In the genomic region with DNA sequence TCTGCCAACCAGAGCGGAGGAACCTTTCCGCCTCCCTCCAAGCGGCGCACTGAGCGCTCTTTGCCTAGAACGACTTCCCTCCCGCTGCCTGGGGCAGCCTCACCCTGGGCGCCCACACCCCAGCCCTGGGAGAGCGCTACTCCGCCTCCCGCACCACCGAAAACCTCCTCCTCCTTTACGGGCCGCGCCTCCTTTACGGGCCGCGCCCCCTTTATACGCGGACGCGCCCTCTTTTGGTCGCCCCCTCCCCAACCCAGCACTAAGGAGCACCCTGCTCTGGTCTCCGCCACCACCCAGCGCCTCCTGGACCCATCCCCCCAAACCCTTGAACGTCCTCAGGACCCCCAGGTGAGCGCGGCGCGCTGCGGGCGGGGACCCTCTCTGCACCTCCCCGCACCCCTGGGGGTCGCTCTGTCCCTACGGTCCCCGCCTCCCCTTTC, we compare ENCODE assay signal across 8 cellular contexts. TPM values are rescaled to one million over a fixed set of nuclear protein-coding genes. Genes with fewer than 3 reads are reported as not detected.
DNase-seq lines count a peak whose midpoint lies in the region; ATAC-seq and TF ChIP-seq lines count a peak whose summit lies in the region.

No MANE protein-coding gene starts in this region.

- TF ChIP-seq POLR2A in breast epithelium (IDR thresholded peaks at IDR 0.05) (no peak), upper lobe of left lung (IDR thresholded peaks at IDR 0.05) (no peak)

- TF ChIP-seq CTCF in breast epithelium (IDR thresholded peaks at IDR 0.05): no peak
- no peak for TF ChIP-seq CTCF in mucosa of descending colon (IDR thresholded peaks at IDR 0.05)
- TF ChIP-seq CTCF in upper lobe of left lung (IDR thresholded peaks at IDR 0.05): no peak

- DNase-seq in Daoy (ENCODE audit: low read depth) (peak; percentile 57), NCI-H82 (lab: John Stamatoyannopoulos, UW) (peak; percentile 70), breast epithelium (ENCODE audit: low spot score in 2 of 2) (no peak), mucosa of descending colon (no peak), upper lobe of left lung (peak in 1 of 2 donors; percentile 83), AG08396 (ENCODE audit: low spot score) (no peak), COLO829 (ENCODE audit: low spot score) (no peak), kidney tubule cell (ENCODE audit: low spot score) (no peak)

- H3K36me3 ChIP-seq in breast epithelium: no peaks in the 10 kb centered on the region
- H3K36me3 ChIP-seq in mucosa of descending colon (ENCODE audit: low read depth): no peaks in the 10 kb centered on the region
- no peaks in the 10 kb centered on the region for H3K36me3 ChIP-seq in upper lobe of left lung

- H3K27ac ChIP-seq in breast epithelium (no peak overlapping the region), upper lobe of left lung (no peak overlapping the region)

- peaks cover 12 to 53% of the 10 kb centered on the region in 2 donors for H3K27me3 ChIP-seq in breast epithelium
- H3K27me3 ChIP-seq in upper lobe of left lung: peaks cover 0 to 41% (median 16%) of the 10 kb centered on the region in 4 donors

- peak overlapping the region; percentile 14 to 74 (median 58) for H3K4me3 ChIP-seq in breast epithelium
- no peak overlapping the region for H3K4me3 ChIP-seq in mucosa of descending colon
- H3K4me3 ChIP-seq in upper lobe of left lung: peak overlapping the region in 3 of 4 donors; percentile 38 to 54 (median 42)

- WGBS in upper lobe of left lung, 2 donors: 2 to 4% methylated on average over 11 to 32 of the region's 36 CpGs

- intact Hi-C loops in breast epithelium (cut with DNase I; ENCODE audit: low total_unique reads): no loop called here
- intact Hi-C loops in mucosa of descending colon (cut with DNase I, micrococcal nuclease): no loop called here

- no peak for TF ChIP-seq EP300 in upper lobe of left lung (IDR thresholded peaks at IDR 0.05)

- H3K9me3 ChIP-seq in breast epithelium (no peaks in the 10 kb centered on the region), mucosa of descending colon (no peaks in the 10 kb centered on the region), upper lobe of left lung (no peaks in the 10 kb centered on the region)

- H3K4me1 ChIP-seq in breast epithelium (peaks cover 8 to 13% of the 10 kb centered on the region in 2 donors), mucosa of descending colon (ENCODE audit: low read depth) (peaks cover 17% of the 10 kb centered on the region), upper lobe of left lung (peaks cover 25 to 35% (median 27%) of the 10 kb centered on the region in 4 donors)

- ATAC-seq in mucosa of descending colon: peak; percentile 41
- no peak for ATAC-seq in upper lobe of left lung (ENCODE audit: low FRiP score in 2 of 2)

RNA-seq across cellular contexts. Expression of gene NSG1, which starts 0.6 kb away (rescaled TPM):
- total RNA-seq in Daoy (2014; rRNA removed; shearing (Covaris generic)): 4.4 and 10.2 TPM in 2 replicates
- total RNA-seq in breast epithelium: 1 to 10 TPM in 2 of 3 donors, under 1 TPM in 1; 0.48 to 7.3 (median 6.2) TPM
- 1 to 10 TPM; 1.2 to 7.9 (median 3.3) TPM for total RNA-seq in mucosa of descending colon
- total RNA-seq in upper lobe of left lung: 1 to 10 TPM in 4 of 6 donors, under 1 TPM in 1, not detected in 1; 0.29 to 3.8 (median 1.3) TPM

Comparison
In these comparisons a context has a peak if more than half of its experiments do, and no peak if none do; other contexts are left out.
1. DNase-seq: peak in Daoy (single experiment) and NCI-H82 (single experiment); none in breast epithelium (0 of 2), mucosa of descending colon (0 of 3), AG08396 (single experiment), COLO829 (single experiment) and kidney tubule cell (single experiment).